In the genomic region with DNA sequence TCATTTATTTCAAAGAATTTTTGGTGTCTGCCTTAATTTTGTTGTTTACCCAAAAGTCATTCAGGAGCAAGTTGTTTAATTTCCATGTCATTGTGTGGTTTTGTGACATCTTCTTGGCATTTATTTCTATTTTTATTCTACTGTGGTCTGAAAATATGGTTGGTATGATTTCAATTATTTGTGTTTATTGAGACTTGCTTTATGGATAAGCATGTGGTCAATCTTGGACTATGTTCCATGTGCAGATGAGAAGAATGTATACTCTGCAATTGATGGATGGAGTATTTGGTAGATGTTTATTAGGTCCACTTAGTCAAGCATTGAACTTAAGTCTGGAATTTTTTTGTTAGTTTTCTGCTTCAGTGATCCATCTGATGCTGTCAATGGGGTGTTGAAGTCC, we compare ENCODE assay signal across 15 cellular contexts.
DNase-seq lines count a peak whose midpoint lies in the region; TF ChIP-seq lines count a peak whose summit lies in the region.
"Had no signal": no experiment of that assay in that cellular context is flagged by ENCODE, and none has a peak within 500 bp of the region (broad histone marks: within the 10 kb centered on the region; RNA-seq: fewer than 3 reads in every experiment).

No MANE protein-coding gene starts in this region.

- H3K36me3 Mint-ChIP-seq in osteocyte (ENCODE audit: unreplicated experiment): peaks cover 8% of the 10 kb centered on the region
- H3K36me3 Mint-ChIP-seq: CD4-positive, CD25-positive, alpha-beta regulatory T cell; IgD-negative memory B cell had no signal

- H3K23ac ChIP-seq in mesenchymal stem cell (ENCODE audit: low read length in 2 of 2): no peak overlapping the region

- TF ChIP-seq CTCF in AG04449 (IDR thresholded peaks at IDR 0.05; ENCODE audit: insufficient read depth, low read length, missing control alignments): no peak
- no peak for TF ChIP-seq CTCF in GM13977 (IDR thresholded peaks at IDR 0.05; ENCODE audit: extremely low read depth, insufficient read depth, missing control alignments)
- no peak for TF ChIP-seq CTCF in osteocyte (IDR thresholded peaks at IDR 0.05)
- TF ChIP-seq CTCF in tibial nerve (IDR thresholded peaks at IDR 0.05): no peak

- no peak overlapping the region for H2AFZ ChIP-seq in mesenchymal stem cell (ENCODE audit: low read depth, low read length)

- peaks cover 26% of the 10 kb centered on the region for H3K9me3 ChIP-seq in adipocyte (ENCODE audit: control insufficient read depth, low read length)
- H3K9me3 ChIP-seq in mesenchymal stem cell (ENCODE audit: control insufficient read depth, low read length): peaks cover 41% of the 10 kb centered on the region
- H3K9me3 ChIP-seq in tibial nerve: peaks cover 0 to 27% (median 2%) of the 10 kb centered on the region in 4 donors

- POLR2A ChIA-PET in AG04449 (lab: Yijun Ruan, JAX): no interaction called here

- in situ Hi-C loops in GM13977 (cut with MboI; ENCODE audit: low pct_unique_long_range_greater_than_20kb, low sequenced_read_pairs, unreplicated experiment): no loop called here

- H3K27me3 ChIP-seq in adipocyte (replicated peaks; ENCODE audit: control insufficient read depth, insufficient read depth, low read length): no peaks in the 10 kb centered on the region
- no peaks in the 10 kb centered on the region for H3K27me3 ChIP-seq in mesenchymal stem cell (ENCODE audit: control insufficient read depth in 1 of 2, insufficient read depth in 1 of 2, low read length in 2 of 2)
- no peaks in the 10 kb centered on the region for H3K27me3 ChIP-seq in tibial nerve
- H3K27me3 ChIP-seq: BLaER1 treated with 17β-estradiol and CSF1 and Interleukin-3, amounts not matched to agents 10 nM and 100 nM had no signal

- no peak overlapping the region for H2BK120ac ChIP-seq in mesenchymal stem cell (ENCODE audit: low read depth, low read length)

- TF ChIP-seq POLR2A in tibial nerve (IDR thresholded peaks at IDR 0.05): no peak

- H3K36me3 ChIP-seq in adipocyte (ENCODE audit: control insufficient read depth, insufficient read depth, low read length, severe bottlenecking) (no peaks in the 10 kb centered on the region), mesenchymal stem cell (ENCODE audit: control insufficient read depth in 1 of 2, insufficient read depth in 2 of 2, low read depth in 1 of 2, low read length in 2 of 2) (no peaks in the 10 kb centered on the region), tibial nerve (no peaks in the 10 kb centered on the region)

- H3K4me1 ChIP-seq in adipocyte (ENCODE audit: control insufficient read depth, insufficient read depth, low read length) (no peaks in the 10 kb centered on the region), mesenchymal stem cell (ENCODE audit: control insufficient read depth, insufficient read depth, low read depth, low read length) (no peaks in the 10 kb centered on the region), tibial nerve (no peaks in the 10 kb centered on the region)
- H3K4me1 ChIP-seq: BLaER1 treated with 17β-estradiol and CSF1 and Interleukin-3, amounts not matched to agents 10 nM and 100 nM had no signal

- H3K79me1 ChIP-seq in mesenchymal stem cell (replicated peaks; ENCODE audit: low read length, poor library complexity, severe bottlenecking): no peaks in the 10 kb centered on the region

- H3K27ac ChIP-seq in mesenchymal stem cell (ENCODE audit: low read length, poor library complexity, severe bottlenecking): no peak overlapping the region
- no peak overlapping the region for H3K27ac ChIP-seq in tibial nerve
- H3K27ac ChIP-seq: BLaER1 treated with 17β-estradiol and CSF1 and Interleukin-3, amounts not matched to agents 10 nM and 100 nM had no signal

- no peak overlapping the region for H2BK5ac ChIP-seq in mesenchymal stem cell (ENCODE audit: low read depth, low read length, poor library complexity, severe bottlenecking)

- peaks cover 39% of the 10 kb centered on the region for H3K9me3 Mint-ChIP-seq in osteocyte (ENCODE audit: unreplicated experiment)

- TF ChIP-seq EP300 in tibial nerve (IDR thresholded peaks at IDR 0.05): no peak

- DNase-seq in AG04449 (ENCODE audit: low read depth, low spot score): peak; percentile 34
- peak; percentile 81 for DNase-seq in EH (ENCODE audit: low read depth)
- DNase-seq in adipocyte (ENCODE audit: low read depth): peak; percentile 30
- DNase-seq in mesenchymal stem cell: peak; percentile 37
- DNase-seq in GM13977 (ENCODE audit: low spot score): no peak
- DNase-seq in osteocyte (ENCODE audit: extremely low spot score, unreplicated experiment): no peak
- no peak for DNase-seq in tibial nerve (ENCODE audit: low spot score in 2 of 2)
- DNase-seq: 8988T; ACHN; AML-193; CD4-positive, CD25-positive, alpha-beta regulatory T cell; DMS53; KG1 had no signal

- H3K27me3 Mint-ChIP-seq in osteocyte (ENCODE audit: unreplicated experiment): no peaks in the 10 kb centered on the region

- H3K4me1 Mint-ChIP-seq in osteocyte (ENCODE audit: unreplicated experiment): peaks cover 1% of the 10 kb centered on the region
- H3K4me1 Mint-ChIP-seq: CD4-positive, CD25-positive, alpha-beta regulatory T cell; IgD-negative memory B cell had no signal

- H4K91ac ChIP-seq in mesenchymal stem cell (ENCODE audit: low read length): no peak overlapping the region

- H4K8ac ChIP-seq in mesenchymal stem cell (ENCODE audit: low read length): no peak overlapping the region

- H3K18ac ChIP-seq in mesenchymal stem cell (ENCODE audit: low read depth in 1 of 2, low read length in 2 of 2): no peak overlapping the region

- H3K4me3 ChIP-seq in AG04449 (ENCODE audit: low read depth, low read length) (no peak overlapping the region), adipocyte (ENCODE audit: low read length) (no peak overlapping the region), mesenchymal stem cell (ENCODE audit: insufficient read depth in 1 of 2, low read depth in 1 of 2, low read length in 2 of 2) (no peak overlapping the region), tibial nerve (no peak overlapping the region)
- H3K4me3 ChIP-seq: BLaER1 treated with 17β-estradiol and CSF1 and Interleukin-3, amounts not matched to agents 10 nM and 100 nM had no signal

- no peak overlapping the region for H2AK5ac ChIP-seq in mesenchymal stem cell (ENCODE audit: low read length, severe bottlenecking)

- H3K4me3 Mint-ChIP-seq in osteocyte (ENCODE audit: unreplicated experiment): no peak overlapping the region
- H3K4me3 Mint-ChIP-seq: CD4-positive, CD25-positive, alpha-beta regulatory T cell; IgD-negative memory B cell had no signal

- H3K9ac ChIP-seq in adipocyte (ENCODE audit: low read length) (no peak overlapping the region), mesenchymal stem cell (ENCODE audit: low read length) (no peak overlapping the region)
- H3K9ac ChIP-seq: BLaER1 treated with 17β-estradiol and CSF1 and Interleukin-3, amounts not matched to agents 10 nM and 100 nM had no signal

- H3K14ac ChIP-seq in mesenchymal stem cell (ENCODE audit: low read length in 2 of 2): no peak overlapping the region

- H3K4me2 ChIP-seq in mesenchymal stem cell (ENCODE audit: low read length, poor library complexity, severe bottlenecking): no peak overlapping the region
- H3K4me2 ChIP-seq: BLaER1 treated with 17β-estradiol and CSF1 and Interleukin-3, amounts not matched to agents 10 nM and 100 nM had no signal

- CTCF ChIA-PET in AG04449 (lab: Yijun Ruan, JAX): no interaction called here

- no peak overlapping the region for H2BK12ac ChIP-seq in mesenchymal stem cell (ENCODE audit: low read length in 2 of 2)

- H3K27ac Mint-ChIP-seq in osteocyte (ENCODE audit: unreplicated experiment): no peak overlapping the region
- H3K27ac Mint-ChIP-seq: CD4-positive, CD25-positive, alpha-beta regulatory T cell; IgD-negative memory B cell had no signal

- H3K4ac ChIP-seq in mesenchymal stem cell (ENCODE audit: low read depth in 1 of 2, low read length in 2 of 2): no peak overlapping the region

- H2BK15ac ChIP-seq in mesenchymal stem cell (ENCODE audit: low read depth, poor library complexity, severe bottlenecking): no peak overlapping the region

Comparison
In these comparisons a context has a peak if more than half of its experiments do, and no peak if none do; other contexts are left out.
1. DNase-seq: peak in AG04449 (single experiment), EH (single experiment), adipocyte (single experiment) and mesenchymal stem cell (single experiment); none in GM13977 (single experiment), osteocyte (single experiment) and tibial nerve (0 of 2).